26 cellular contexts compared by ENCODE assay signal in genomic region chr4:121990489-121990888, GRCh38. TPM values are rescaled to one million over a fixed set of nuclear protein-coding genes. Genes with fewer than 3 reads are reported as not detected.
"Had no signal": no experiment of that assay in that cellular context is flagged by ENCODE, and none has a peak within 500 bp of the region (broad histone marks: within the 10 kb centered on the region; RNA-seq: fewer than 3 reads in every experiment).

No MANE protein-coding gene starts in this region.

- H3K9me3 Mint-ChIP-seq: natural killer cell treated with Interleukin-12 subunit alpha and Interleukin-12 subunit beta and Interleukin-15 and Interleukin-18, amount 100 ng/mL, for 72 hours; stimulated activated naive B cell treated with anti-CD40 and anti-IgM and Interleukin-4, amounts not matched to agents 10 μg/mL and 1 μg/mL and 100 μg/mL, for 72 hours had no signal

- H3K4me1 ChIP-seq: left ventricle myocardium inferior, right atrium auricular region, right lobe of liver, stomach, testis, thyroid gland, transverse colon, upper lobe of left lung, vagina had no signal

- ATAC-seq: mucosa of descending colon; naive thymus-derived CD4-positive, alpha-beta T cell; natural killer cell treated with Interleukin-12 subunit alpha and Interleukin-12 subunit beta and Interleukin-15 and Interleukin-18, amount 100 ng/mL, for 72 hours; right lobe of liver; stimulated activated naive B cell treated with anti-CD40 and anti-IgM and Interleukin-4, amounts not matched to agents 10 μg/mL and 1 μg/mL and 100 μg/mL, for 72 hours; stimulated activated naive CD8-positive, alpha-beta T cell treated with anti-CD3 and anti-CD28 coated beads, Interleukin-15, Interleukin-2, amounts not matched to agents 100 U/mL and 50 U/mL, for 24 hours had no signal

- DNase-seq: islet precursor cell; left ventricle myocardium inferior; midbrain; mucosa of descending colon; naive thymus-derived CD4-positive, alpha-beta T cell; ovary; right lobe of liver; stimulated activated CD4-positive, alpha-beta T cell treated with anti-CD3 and anti-CD28 coated beads, Interleukin-12 subunit alpha, Interleukin-12 subunit beta, amount 100 ng/mL, for 4 hours; stimulated activated CD4-positive, alpha-beta T cell treated with anti-CD3 and anti-CD28 coated beads, Interleukin-15, amount 100 ng/mL, for 24 hours; stimulated activated CD4-positive, alpha-beta T cell treated with anti-CD3 and anti-CD28 coated beads, Interleukin-2, amount 100 ng/mL, for 24 hours; stimulated activated CD4-positive, alpha-beta T cell treated with anti-CD3 and anti-CD28 coated beads, Interleukin-4, amount 100 ng/mL, for 1 hour; stimulated activated naive B cell treated with anti-CD40 and anti-IgM and Interleukin-4, amounts not matched to agents 10 μg/mL and 1 μg/mL and 100 μg/mL, for 72 hours; stimulated activated naive CD8-positive, alpha-beta T cell treated with anti-CD3 and anti-CD28 coated beads, Interleukin-15, Interleukin-2, amounts not matched to agents 100 U/mL and 50 U/mL, for 24 hours; stomach; testis; thyroid gland; transverse colon; upper lobe of left lung had no signal

- H3K27ac Mint-ChIP-seq: naive thymus-derived CD4-positive, alpha-beta T cell; natural killer cell treated with Interleukin-12 subunit alpha and Interleukin-12 subunit beta and Interleukin-15 and Interleukin-18, amount 100 ng/mL, for 72 hours; progenitor cell of endocrine pancreas; stimulated activated naive B cell treated with anti-CD40 and anti-IgM and Interleukin-4, amounts not matched to agents 10 μg/mL and 1 μg/mL and 100 μg/mL, for 72 hours had no signal

- H2AFZ ChIP-seq: hepatocyte had no signal

- H3K4me2 ChIP-seq: hepatocyte had no signal

- H3K9me3 ChIP-seq: left ventricle myocardium inferior, mucosa of descending colon, ovary, right atrium auricular region, right lobe of liver, stomach, testis, thyroid gland, transverse colon, upper lobe of left lung, vagina had no signal

- H3K4me3 Mint-ChIP-seq: naive thymus-derived CD4-positive, alpha-beta T cell; natural killer cell treated with Interleukin-12 subunit alpha and Interleukin-12 subunit beta and Interleukin-15 and Interleukin-18, amount 100 ng/mL, for 72 hours; stimulated activated naive B cell treated with anti-CD40 and anti-IgM and Interleukin-4, amounts not matched to agents 10 μg/mL and 1 μg/mL and 100 μg/mL, for 72 hours had no signal

- H3K36me3 Mint-ChIP-seq: naive thymus-derived CD4-positive, alpha-beta T cell; natural killer cell treated with Interleukin-12 subunit alpha and Interleukin-12 subunit beta and Interleukin-15 and Interleukin-18, amount 100 ng/mL, for 72 hours; stimulated activated naive B cell treated with anti-CD40 and anti-IgM and Interleukin-4, amounts not matched to agents 10 μg/mL and 1 μg/mL and 100 μg/mL, for 72 hours had no signal

- H3K27ac ChIP-seq: hepatocyte, left ventricle myocardium inferior, ovary, right atrium auricular region, right lobe of liver, stomach, testis, thyroid gland, transverse colon, upper lobe of left lung, vagina had no signal

- H3K27me3 ChIP-seq: hepatocyte, ovary, right atrium auricular region, right lobe of liver, stomach, testis, thyroid gland, upper lobe of left lung, vagina had no signal

- H3K4me1 Mint-ChIP-seq: naive thymus-derived CD4-positive, alpha-beta T cell; stimulated activated naive B cell treated with anti-CD40 and anti-IgM and Interleukin-4, amounts not matched to agents 10 μg/mL and 1 μg/mL and 100 μg/mL, for 72 hours had no signal

- H3K36me3 ChIP-seq: left ventricle myocardium inferior, ovary, right atrium auricular region, right lobe of liver, stomach, thyroid gland, transverse colon, upper lobe of left lung, vagina had no signal

- H3K4me3 ChIP-seq: hepatocyte, left ventricle myocardium inferior, lung, mucosa of descending colon, ovary, right atrium auricular region, right lobe of liver, stomach, testis, thyroid gland, transverse colon, upper lobe of left lung, vagina had no signal

RNA-seq across cellular contexts. Expression of gene TRPC3, which starts 38.6 kb away (rescaled TPM):
- total RNA-seq: kidney epithelial cell, renal cortical epithelial cell had no signal
- polyA plus RNA-seq: naive thymus-derived CD4-positive, alpha-beta T cell had no signal
